1 cellular context compared by ENCODE assay signal in the genomic region with DNA sequence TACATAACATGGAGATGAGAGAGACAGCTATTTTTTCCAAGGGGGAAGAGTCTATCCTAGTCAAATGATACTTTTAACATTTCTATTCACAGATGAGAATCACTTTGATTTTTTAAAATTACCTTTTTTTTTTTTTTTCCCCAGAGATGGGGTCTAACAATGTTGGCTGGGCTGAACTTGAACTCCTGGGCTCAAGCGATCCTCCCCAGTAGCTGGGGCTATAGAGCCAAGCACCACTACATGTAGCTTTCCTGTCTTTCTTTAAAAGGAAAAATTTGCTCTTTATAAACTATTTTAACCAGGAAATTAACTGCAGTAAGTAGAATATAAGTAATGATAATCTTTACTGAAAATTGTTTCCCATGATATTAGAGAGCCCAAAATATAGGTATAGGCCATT.
TF ChIP-seq lines count a peak whose summit lies in the region.

No MANE protein-coding gene starts in this region.

TF ChIP-seq in HEK293, 187 proteins besides CTCF, POLR2A, EP300 and RAD21 (continued from another document):
- TF ChIP-seq TSHZ1 (tag by site-specific recombination; IDR thresholded peaks at IDR 0.05; ENCODE audit: borderline replicate concordance) (no peak), ZNF24 (tag by site-specific recombination; IDR thresholded peaks at IDR 0.05) (no peak), ZNF274 (IDR thresholded peaks at IDR 0.05; ENCODE audit: low read length) (no peak), ZNF274 (tag by site-specific recombination; IDR thresholded peaks at IDR 0.05; ENCODE audit: borderline replicate concordance) (no peak), ZBTB1 (tag by site-specific recombination; IDR thresholded peaks at IDR 0.05) (no peak)
TF ChIP-seq in HEK293: peak in this region for 0.
